25 cellular contexts compared by ENCODE assay signal in genomic region chr12:94599189-94599588, GRCh38. TPM values are rescaled to one million over a fixed set of nuclear protein-coding genes. Genes with fewer than 3 reads are reported as not detected.
"Had no signal": no experiment of that assay in that cellular context is flagged by ENCODE, and none has a peak within 500 bp of the region (broad histone marks: within the 10 kb centered on the region; RNA-seq: fewer than 3 reads in every experiment).

No MANE protein-coding gene starts in this region.

- H3K9me3 Mint-ChIP-seq: dendritic cell treated with granulocyte-macrophage colony-stimulating factor and Interleukin-4, amounts not matched to agents 40 ng/mL and 50 ng/mL, for 4 days; endodermal cell; mesothelial cell of epicardium; naive thymus-derived CD4-positive, alpha-beta T cell; neural crest cell; stimulated activated naive CD8-positive, alpha-beta T cell treated with anti-CD3 and anti-CD28 coated beads, Interleukin-15, amount 100 ng/mL, for 72 hours had no signal

- DNase-seq: central memory CD4-positive, alpha-beta T cell; colonic mucosa; effector CD4-positive, alpha-beta T cell; endodermal cell; gastrocnemius medialis; kidney; left lung; mesenchymal stem cell; naive thymus-derived CD4-positive, alpha-beta T cell; pancreas; right lobe of liver; small intestine; stimulated activated CD4-positive, alpha-beta T cell treated with anti-CD3 and anti-CD28 coated beads, Interleukin-15, amount 100 ng/mL, for 24 hours; stimulated activated CD4-positive, alpha-beta T cell treated with anti-CD3 and anti-CD28 coated beads, Interleukin-2, amount 100 ng/mL, for 48 hours; stimulated activated naive CD4-positive, alpha-beta T cell; stimulated activated naive CD8-positive, alpha-beta T cell treated with anti-CD3 and anti-CD28 coated beads, Interleukin-15, amount 100 ng/mL, for 72 hours; upper lobe of left lung had no signal

- H3K4me1 ChIP-seq: colonic mucosa, pancreas, right lobe of liver had no signal

- ATAC-seq: esophagus mucosa; gastrocnemius medialis; left lung; naive thymus-derived CD4-positive, alpha-beta T cell; pancreas; right lobe of liver; stimulated activated naive CD8-positive, alpha-beta T cell treated with anti-CD3 and anti-CD28 coated beads, Interleukin-15, amount 100 ng/mL, for 72 hours had no signal

- H3K4me3 Mint-ChIP-seq: dendritic cell treated with granulocyte-macrophage colony-stimulating factor and Interleukin-4, amounts not matched to agents 40 ng/mL and 50 ng/mL, for 4 days; endodermal cell; mesothelial cell of epicardium; naive thymus-derived CD4-positive, alpha-beta T cell; neural crest cell; stimulated activated naive CD8-positive, alpha-beta T cell treated with anti-CD3 and anti-CD28 coated beads, Interleukin-15, amount 100 ng/mL, for 72 hours had no signal

- H3K4me1 Mint-ChIP-seq: stimulated activated naive CD8-positive, alpha-beta T cell treated with anti-CD3 and anti-CD28 coated beads, Interleukin-15, amount 100 ng/mL, for 72 hours had no signal

- H3K36me3 ChIP-seq: colonic mucosa, gastrocnemius medialis, left lung, pancreas, right lobe of liver, thoracic aorta, tibial nerve, upper lobe of left lung had no signal

- H3K27ac ChIP-seq: colonic mucosa, epithelial cell of prostate, left lung, neutrophil, pancreas, right lobe of liver, thoracic aorta, tibial nerve, upper lobe of left lung had no signal

- H3K36me3 Mint-ChIP-seq: mesothelial cell of epicardium; naive thymus-derived CD4-positive, alpha-beta T cell had no signal

- H3K4me3 ChIP-seq: colonic mucosa, gastrocnemius medialis, left lung, pancreas, right lobe of liver, thoracic aorta, tibial nerve, upper lobe of left lung had no signal

- H3K9me3 ChIP-seq: colonic mucosa, gastrocnemius medialis, left lung, neutrophil, pancreas, right lobe of liver, thoracic aorta, tibial nerve, upper lobe of left lung had no signal

- H3K27ac Mint-ChIP-seq: dendritic cell treated with granulocyte-macrophage colony-stimulating factor and Interleukin-4, amounts not matched to agents 40 ng/mL and 50 ng/mL, for 4 days; endodermal cell; mesothelial cell of epicardium; naive thymus-derived CD4-positive, alpha-beta T cell; stimulated activated naive CD8-positive, alpha-beta T cell treated with anti-CD3 and anti-CD28 coated beads, Interleukin-15, amount 100 ng/mL, for 72 hours had no signal

- H3K27me3 ChIP-seq: colonic mucosa, gastrocnemius medialis, left lung, neutrophil, pancreas, right lobe of liver, tibial nerve, upper lobe of left lung had no signal

RNA-seq across cellular contexts. Expression of gene TMCC3, which starts 51.2 kb away (rescaled TPM):
- polyA plus RNA-seq: naive thymus-derived CD4-positive, alpha-beta T cell had no signal
